Comparison of ENCODE assay signal across 1 cellular context in genomic region chr9:131349522-131349880, GRCh38.
TF ChIP-seq lines count a peak whose summit lies in the region.

No MANE protein-coding gene starts in this region.

TF ChIP-seq in SK-N-SH treated with all-trans-retinoic acid at 6 μM for 48 hours, 23 proteins besides CTCF, POLR2A, EP300 and RAD21 (continued from another document):
- no peak for TF ChIP-seq ARNTL (CRISPR knock-in tag; IDR thresholded peaks at IDR 0.05; ENCODE audit: borderline replicate concordance, low read depth)
- TF ChIP-seq PATZ1 (CRISPR knock-in tag; IDR thresholded peaks at IDR 0.05; ENCODE audit: borderline replicate concordance), result no peak
- no peak for TF ChIP-seq OSR1 (CRISPR knock-in tag; IDR thresholded peaks at IDR 0.05)
- TF ChIP-seq TOX (CRISPR knock-in tag; IDR thresholded peaks at IDR 0.05; ENCODE audit: borderline replicate concordance), result no peak
- no peak for TF ChIP-seq PPARA (CRISPR knock-in tag; IDR thresholded peaks at IDR 0.05; ENCODE audit: borderline replicate concordance)
